In the genomic region with DNA sequence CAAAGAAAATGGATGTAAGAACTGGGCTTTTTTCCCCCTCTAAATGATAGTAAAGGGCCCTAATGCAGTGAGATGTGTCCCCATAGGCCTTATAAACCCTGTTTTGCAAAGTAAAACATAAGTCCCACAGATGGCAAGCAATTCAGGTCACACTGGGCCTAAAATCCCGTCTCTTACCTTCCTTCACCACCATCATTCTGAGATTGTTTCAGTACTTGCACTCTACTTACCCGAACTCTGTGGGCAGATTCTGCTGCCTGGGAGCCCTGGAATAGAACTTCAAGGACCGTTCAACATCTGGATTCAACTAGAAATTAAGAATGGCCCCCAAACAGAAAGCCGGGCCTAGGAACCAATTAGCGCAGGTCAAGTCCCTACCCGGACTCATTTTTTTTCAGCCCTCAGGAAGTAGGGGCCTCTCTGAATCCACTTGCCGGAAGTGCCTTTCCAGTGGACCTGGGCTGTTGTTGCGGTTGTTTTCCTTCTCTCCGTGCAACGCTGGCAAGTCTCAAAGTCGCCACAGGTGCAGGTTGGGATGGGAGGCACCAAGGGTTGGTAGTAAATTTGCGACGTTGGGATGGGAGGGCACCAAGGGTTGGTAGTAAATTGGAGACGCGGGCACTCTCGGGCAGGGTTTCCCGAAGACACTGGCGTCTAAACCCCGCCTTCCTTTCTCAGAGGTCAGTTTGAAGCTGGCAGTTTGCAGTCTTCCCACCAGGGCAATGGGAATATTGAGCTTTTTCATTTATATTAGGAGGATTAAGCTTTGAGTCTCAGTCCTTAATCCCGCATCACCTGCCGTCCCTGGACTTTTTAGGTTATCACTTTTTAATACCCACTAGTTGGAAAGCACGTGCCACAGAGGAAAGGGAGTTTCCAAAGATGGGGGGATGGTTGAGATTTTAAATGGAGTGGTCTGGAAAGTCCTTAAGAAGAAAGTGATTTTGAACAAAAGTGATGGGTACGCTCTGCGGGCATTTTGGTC, we compare ENCODE assay signal across 8 cellular contexts. TPM values are rescaled to one million over a fixed set of nuclear protein-coding genes. Genes with fewer than 3 reads are reported as not detected.
DNase-seq lines count a peak whose midpoint lies in the region; ATAC-seq and TF ChIP-seq lines count a peak whose summit lies in the region.

A gene with protein sequence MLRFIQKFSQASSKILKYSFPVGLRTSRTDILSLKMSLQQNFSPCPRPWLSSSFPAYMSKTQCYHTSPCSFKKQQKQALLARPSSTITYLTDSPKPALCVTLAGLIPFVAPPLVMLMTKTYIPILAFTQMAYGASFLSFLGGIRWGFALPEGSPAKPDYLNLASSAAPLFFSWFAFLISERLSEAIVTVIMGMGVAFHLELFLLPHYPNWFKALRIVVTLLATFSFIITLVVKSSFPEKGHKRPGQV (plus strand): TSS at position 429 of the 985 bp plus-strand sequence. CDS start 2,888 bp downstream, outside the sequence.

- in situ Hi-C loops in ACHN (cut with HindIII; ENCODE audit: low pct_ligation_motif_present, low pct_unique_long_range_greater_than_20kb, low sequenced_read_pairs): no loop called here
- in situ Hi-C loops in astrocyte of the cerebellum (cut with HindIII; ENCODE audit: low sequenced_read_pairs): no loop called here

- no peaks in the 10 kb centered on the region for H3K9me3 ChIP-seq in hepatocyte (ENCODE audit: low read depth)
- H3K9me3 ChIP-seq in aorta (ENCODE audit: control insufficient read depth, low read length): no peaks in the 10 kb centered on the region

- H3K27ac ChIP-seq in hepatocyte (peak within 1 kb of the TSS; percentile 97), aorta (ENCODE audit: low read depth in 1 of 2, low read length in 2 of 2) (peak within 1 kb of the TSS; percentile 99 to 100)

- peak within 1 kb of the TSS; percentile 80 for H2AFZ ChIP-seq in hepatocyte

- peak; percentile 84 for ATAC-seq in aorta (ENCODE audit: low FRiP score)

- 5% methylated on average over 24 of the region's 24 CpGs for WGBS in hepatocyte (ENCODE audit: low lambda C conversion rate, missing lambda C conversion rate)
- 2% methylated on average over 24 of the region's 24 CpGs for WGBS in aorta, 2 donors

- intact Hi-C loops in aorta (cut with DNase I): loop anchor here (1.0 to 10.0 kb wide), 4 partner anchors 63 to 197 kb away; partner anchors contain the start of genes IPP (in 1 of the 2) and NASP (in 1 of the 2)

- H3K4me2 ChIP-seq in hepatocyte: peak within 1 kb of the TSS; percentile 76

- peaks cover 5% of the 10 kb centered on the region for H3K4me1 ChIP-seq in hepatocyte (ENCODE audit: insufficient read depth)
- H3K4me1 ChIP-seq in aorta (ENCODE audit: control insufficient read depth in 1 of 2, insufficient read depth in 2 of 2, low read length in 2 of 2): peaks cover 2 to 3% of the 10 kb centered on the region in 2 donors

- peak; percentile 84 for DNase-seq in ACHN
- peak; percentile 47 for DNase-seq in GM19240 (ENCODE audit: insufficient read length, low spot score)
- DNase-seq in NCI-H2081 (lab: John Stamatoyannopoulos, UW): peak; percentile 94 to 95
- DNase-seq in T-helper 22 cell (ENCODE audit: low read depth): peak; percentile 58
- DNase-seq in astrocyte of the cerebellum (ENCODE audit: low read depth): peak; percentile 84
- peak; percentile 88 for DNase-seq in hepatocyte (ENCODE audit: low spot score)
- peak; percentile 83 for DNase-seq in renal cortical epithelial cell (ENCODE audit: low read depth)
- peak; percentile 79 to 80 for DNase-seq in aorta

- H3K4me3 ChIP-seq in astrocyte of the cerebellum (ENCODE audit: low read depth, low read length) (peak within 1 kb of the TSS; percentile 99), hepatocyte (peak within 1 kb of the TSS; percentile 95), aorta (ENCODE audit: low read length in 2 of 2) (peak within 1 kb of the TSS; percentile 51 to 98)

- H4K20me1 ChIP-seq in hepatocyte (ENCODE audit: insufficient read depth, poor library complexity, severe bottlenecking): peaks cover 19% of the 10 kb centered on the region

- no peaks in the 10 kb centered on the region for H3K9me2 ChIP-seq in hepatocyte (replicated peaks; ENCODE audit: insufficient read depth)

- peaks cover 59% of the 10 kb centered on the region for H3K79me2 ChIP-seq in hepatocyte

- no peaks in the 10 kb centered on the region for H3K36me3 ChIP-seq in hepatocyte (replicated peaks; ENCODE audit: insufficient read depth, low read depth)
- no peaks in the 10 kb centered on the region for H3K36me3 ChIP-seq in aorta (ENCODE audit: control insufficient read depth in 1 of 2, insufficient read depth in 2 of 2, low read length in 1 of 2)

- TF ChIP-seq CTCF in astrocyte of the cerebellum (IDR thresholded peaks at IDR 0.05; ENCODE audit: low read depth, low read length, missing control alignments) (peak; percentile 21), hepatocyte (IDR thresholded peaks at IDR 0.05; ENCODE audit: poor library complexity) (no peak)

- no peaks in the 10 kb centered on the region for H3K27me3 ChIP-seq in hepatocyte
- no peaks in the 10 kb centered on the region for H3K27me3 ChIP-seq in aorta (ENCODE audit: control insufficient read depth in 1 of 2, insufficient read depth in 2 of 2, low read length in 1 of 2)

RNA-seq across cellular contexts. Expression of the gene that starts here (rescaled TPM):
- total RNA-seq in hepatocyte: 30.1 and 33.5 TPM in 2 replicates
- 30.6 and 36.5 TPM in 2 replicates for polyA plus RNA-seq in hepatocyte
- 13.2 and 14.4 TPM in 2 replicates for total RNA-seq in renal cortical epithelial cell
- 10 to 100 TPM; 10.4 to 15.0 TPM for total RNA-seq in aorta
- polyA plus RNA-seq in aorta: 10 to 100 TPM; 16.3 to 18.9 TPM

Comparison
In these comparisons a context has a peak if more than half of its experiments do, and no peak if none do; other contexts are left out.
1. Peak in every context shown above with its lines: DNase-seq, ATAC-seq, H3K4me3 ChIP-seq and H3K27ac ChIP-seq.